ENCODE assay signal across 1 cellular context in the genomic region with DNA sequence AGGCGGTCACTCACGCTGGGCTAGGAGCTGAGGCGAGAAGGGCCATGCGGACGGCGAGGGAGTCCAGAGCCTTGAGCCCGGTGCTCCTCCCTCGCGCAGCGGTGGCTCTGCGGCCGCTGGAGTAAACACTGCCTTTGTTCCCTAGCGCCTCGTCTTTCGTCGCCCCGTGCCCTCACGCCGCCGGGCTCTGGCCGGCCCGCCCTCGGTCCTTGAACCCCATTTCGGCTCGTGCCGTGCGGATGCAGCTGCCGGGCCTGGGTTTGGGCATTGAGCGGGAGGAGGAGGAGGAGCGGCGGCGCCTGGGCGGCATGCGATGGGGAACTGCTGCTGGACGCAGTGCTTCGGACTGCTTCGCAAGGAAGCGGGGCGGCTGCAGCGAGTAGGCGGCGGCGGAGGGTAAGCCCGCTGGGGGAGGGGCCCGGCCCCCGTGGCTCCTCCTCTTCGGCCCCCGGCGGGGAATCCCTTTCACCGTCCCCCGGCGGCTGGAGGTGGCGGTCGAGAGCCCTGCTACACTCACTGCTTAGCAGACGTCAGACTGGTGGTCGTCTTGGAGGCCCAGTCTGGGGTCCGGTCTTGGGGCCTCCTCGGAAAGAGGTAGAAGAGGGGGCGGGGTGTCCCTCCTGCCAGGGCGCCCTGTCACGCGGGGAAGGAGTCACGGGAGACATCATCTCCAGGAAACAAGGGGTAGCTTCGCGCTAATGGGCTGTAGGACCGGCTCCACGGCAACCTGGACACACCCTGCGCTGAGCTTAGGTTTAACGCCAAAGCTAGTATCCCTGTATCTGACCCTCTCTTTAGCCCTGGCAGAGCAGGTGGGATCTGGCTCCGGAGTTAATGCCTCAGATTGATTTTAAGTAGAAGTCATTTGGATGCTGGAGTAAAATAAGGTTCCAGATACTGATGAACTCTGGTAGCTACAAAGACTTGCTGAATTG.
TF ChIP-seq lines count a peak whose summit lies in the region.

TSS of gene AP1AR (plus strand) at position 9 of the 935 bp plus-strand sequence. CDS start at position 314, 305 bp downstream.

TF ChIP-seq in K562, 482 proteins besides CTCF, POLR2A, EP300 and RAD21 (continued from another document and continues in another):
- peak; percentile 28; the same call in 1 of the 2 replicates for TF ChIP-seq LCOR (CRISPR knock-in tag; IDR thresholded peaks at IDR 0.05)
- TF ChIP-seq NCOA1 (IDR thresholded peaks at IDR 0.05; ENCODE audit: low read depth): no peak
- peak; percentile 3 for TF ChIP-seq DACH1 (IDR thresholded peaks at IDR 0.05; ENCODE audit: partially characterized antibody)
- TF ChIP-seq MBD2 (IDR thresholded peaks at IDR 0.05; ENCODE audit: borderline replicate concordance, low read depth): peak; percentile 17; the same call in 1 of the 2 replicates
- TF ChIP-seq, protein P1, sequence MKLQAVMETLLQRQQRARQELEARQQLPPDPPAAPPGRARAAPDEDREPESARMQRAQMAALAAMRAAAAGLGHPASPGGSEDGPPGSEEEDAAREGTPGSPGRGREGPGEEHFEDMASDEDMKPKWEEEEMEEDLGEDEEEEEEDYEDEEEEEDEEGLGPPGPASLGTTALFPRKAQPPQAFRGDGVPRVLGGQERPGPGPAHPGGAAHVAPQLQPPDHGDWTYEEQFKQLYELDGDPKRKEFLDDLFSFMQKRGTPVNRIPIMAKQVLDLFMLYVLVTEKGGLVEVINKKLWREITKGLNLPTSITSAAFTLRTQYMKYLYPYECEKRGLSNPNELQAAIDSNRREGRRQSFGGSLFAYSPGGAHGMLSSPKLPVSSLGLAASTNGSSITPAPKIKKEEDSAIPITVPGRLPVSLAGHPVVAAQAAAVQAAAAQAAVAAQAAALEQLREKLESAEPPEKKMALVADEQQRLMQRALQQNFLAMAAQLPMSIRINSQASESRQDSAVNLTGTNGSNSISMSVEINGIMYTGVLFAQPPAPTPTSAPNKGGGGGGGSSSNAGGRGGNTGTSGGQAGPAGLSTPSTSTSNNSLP (IDR thresholded peaks at IDR 0.05; ENCODE audit: borderline replicate concordance, low read depth, low read length): no peak
- no peak for TF ChIP-seq YBX1 (IDR thresholded peaks at IDR 0.05)
- peak; percentile 78; the same call in 1 of the 2 replicates for TF ChIP-seq SMARCE1 (IDR thresholded peaks at IDR 0.05)
- no peak for TF ChIP-seq THRA (IDR thresholded peaks at IDR 0.05)
- no peak for TF ChIP-seq ZNF57 (CRISPR knock-in tag; IDR thresholded peaks at IDR 0.05)
- peak; percentile 25; the same call in 1 of the 2 replicates for TF ChIP-seq CTBP1 (IDR thresholded peaks at IDR 0.05; ENCODE audit: borderline replicate concordance)
- TF ChIP-seq SMAD3 (CRISPR knock-in tag; conservative IDR thresholded peaks at IDR 0.05): no peak
- no peak for TF ChIP-seq ZNF143 (CRISPR knock-in tag; IDR thresholded peaks at IDR 0.05)
- TF ChIP-seq, protein P2, sequence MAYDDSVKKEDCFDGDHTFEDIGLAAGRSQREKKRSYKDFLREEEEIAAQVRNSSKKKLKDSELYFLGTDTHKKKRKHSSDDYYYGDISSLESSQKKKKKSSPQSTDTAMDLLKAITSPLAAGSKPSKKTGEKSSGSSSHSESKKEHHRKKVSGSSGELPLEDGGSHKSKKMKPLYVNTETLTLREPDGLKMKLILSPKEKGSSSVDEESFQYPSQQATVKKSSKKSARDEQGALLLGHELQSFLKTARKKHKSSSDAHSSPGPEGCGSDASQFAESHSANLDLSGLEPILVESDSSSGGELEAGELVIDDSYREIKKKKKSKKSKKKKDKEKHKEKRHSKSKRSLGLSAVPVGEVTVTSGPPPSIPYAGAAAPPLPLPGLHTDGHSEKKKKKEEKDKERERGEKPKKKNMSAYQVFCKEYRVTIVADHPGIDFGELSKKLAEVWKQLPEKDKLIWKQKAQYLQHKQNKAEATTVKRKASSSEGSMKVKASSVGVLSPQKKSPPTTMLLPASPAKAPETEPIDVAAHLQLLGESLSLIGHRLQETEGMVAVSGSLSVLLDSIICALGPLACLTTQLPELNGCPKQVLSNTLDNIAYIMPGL (CRISPR knock-in tag; IDR thresholded peaks at IDR 0.05): no peak; the same call in 1 of the 2 replicates
- TF ChIP-seq, protein P3, sequence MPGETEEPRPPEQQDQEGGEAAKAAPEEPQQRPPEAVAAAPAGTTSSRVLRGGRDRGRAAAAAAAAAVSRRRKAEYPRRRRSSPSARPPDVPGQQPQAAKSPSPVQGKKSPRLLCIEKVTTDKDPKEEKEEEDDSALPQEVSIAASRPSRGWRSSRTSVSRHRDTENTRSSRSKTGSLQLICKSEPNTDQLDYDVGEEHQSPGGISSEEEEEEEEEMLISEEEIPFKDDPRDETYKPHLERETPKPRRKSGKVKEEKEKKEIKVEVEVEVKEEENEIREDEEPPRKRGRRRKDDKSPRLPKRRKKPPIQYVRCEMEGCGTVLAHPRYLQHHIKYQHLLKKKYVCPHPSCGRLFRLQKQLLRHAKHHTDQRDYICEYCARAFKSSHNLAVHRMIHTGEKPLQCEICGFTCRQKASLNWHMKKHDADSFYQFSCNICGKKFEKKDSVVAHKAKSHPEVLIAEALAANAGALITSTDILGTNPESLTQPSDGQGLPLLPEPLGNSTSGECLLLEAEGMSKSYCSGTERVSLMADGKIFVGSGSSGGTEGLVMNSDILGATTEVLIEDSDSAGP (CRISPR knock-in tag; IDR thresholded peaks at IDR 0.05): no peak; the same call in 1 of the 2 replicates
- no peak for TF ChIP-seq ZNF707 (CRISPR knock-in tag; conservative IDR thresholded peaks at IDR 0.05)
- no peak for TF ChIP-seq HNRNPL (IDR thresholded peaks at IDR 0.05; ENCODE audit: low read depth, low read length)
- no peak for TF ChIP-seq ZNF77 (CRISPR knock-in tag; IDR thresholded peaks at IDR 0.05)
- no peak for TF ChIP-seq SAFB2 (IDR thresholded peaks at IDR 0.05; ENCODE audit: borderline replicate concordance, low read depth, low read length, severe bottlenecking)
- peak; percentile 14; the same call in 1 of the 2 replicates for TF ChIP-seq RB1 (IDR thresholded peaks at IDR 0.05; ENCODE audit: low read depth)
- TF ChIP-seq, protein P4, sequence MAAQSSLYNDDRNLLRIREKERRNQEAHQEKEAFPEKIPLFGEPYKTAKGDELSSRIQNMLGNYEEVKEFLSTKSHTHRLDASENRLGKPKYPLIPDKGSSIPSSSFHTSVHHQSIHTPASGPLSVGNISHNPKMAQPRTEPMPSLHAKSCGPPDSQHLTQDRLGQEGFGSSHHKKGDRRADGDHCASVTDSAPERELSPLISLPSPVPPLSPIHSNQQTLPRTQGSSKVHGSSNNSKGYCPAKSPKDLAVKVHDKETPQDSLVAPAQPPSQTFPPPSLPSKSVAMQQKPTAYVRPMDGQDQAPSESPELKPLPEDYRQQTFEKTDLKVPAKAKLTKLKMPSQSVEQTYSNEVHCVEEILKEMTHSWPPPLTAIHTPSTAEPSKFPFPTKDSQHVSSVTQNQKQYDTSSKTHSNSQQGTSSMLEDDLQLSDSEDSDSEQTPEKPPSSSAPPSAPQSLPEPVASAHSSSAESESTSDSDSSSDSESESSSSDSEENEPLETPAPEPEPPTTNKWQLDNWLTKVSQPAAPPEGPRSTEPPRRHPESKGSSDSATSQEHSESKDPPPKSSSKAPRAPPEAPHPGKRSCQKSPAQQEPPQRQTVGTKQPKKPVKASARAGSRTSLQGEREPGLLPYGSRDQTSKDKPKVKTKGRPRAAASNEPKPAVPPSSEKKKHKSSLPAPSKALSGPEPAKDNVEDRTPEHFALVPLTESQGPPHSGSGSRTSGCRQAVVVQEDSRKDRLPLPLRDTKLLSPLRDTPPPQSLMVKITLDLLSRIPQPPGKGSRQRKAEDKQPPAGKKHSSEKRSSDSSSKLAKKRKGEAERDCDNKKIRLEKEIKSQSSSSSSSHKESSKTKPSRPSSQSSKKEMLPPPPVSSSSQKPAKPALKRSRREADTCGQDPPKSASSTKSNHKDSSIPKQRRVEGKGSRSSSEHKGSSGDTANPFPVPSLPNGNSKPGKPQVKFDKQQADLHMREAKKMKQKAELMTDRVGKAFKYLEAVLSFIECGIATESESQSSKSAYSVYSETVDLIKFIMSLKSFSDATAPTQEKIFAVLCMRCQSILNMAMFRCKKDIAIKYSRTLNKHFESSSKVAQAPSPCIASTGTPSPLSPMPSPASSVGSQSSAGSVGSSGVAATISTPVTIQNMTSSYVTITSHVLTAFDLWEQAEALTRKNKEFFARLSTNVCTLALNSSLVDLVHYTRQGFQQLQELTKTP (IDR thresholded peaks at IDR 0.05; ENCODE audit: low read depth in 1 of 2, partially characterized antibody in 2 of 2): no peak
- TF ChIP-seq THRB (CRISPR knock-in tag; conservative IDR thresholded peaks at IDR 0.05): no peak
- TF ChIP-seq WHSC1 (IDR thresholded peaks at IDR 0.05; ENCODE audit: low read length): no peak
- no peak for TF ChIP-seq POU5F1 (IDR thresholded peaks at IDR 0.05; ENCODE audit: borderline replicate concordance, low read depth, low read length, partially characterized antibody)
- TF ChIP-seq FOXJ3 (CRISPR knock-in tag; IDR thresholded peaks at IDR 0.05): no peak
- no peak for TF ChIP-seq DDX20 (tag; IDR thresholded peaks at IDR 0.05; ENCODE audit: low read depth)
- TF ChIP-seq MLLT1 (IDR thresholded peaks at IDR 0.05): 0 out of 4 replicates have a peak, but pooled peaks have one; percentile 27 to 33
- no peak for TF ChIP-seq ZNF586 (CRISPR knock-in tag; conservative IDR thresholded peaks at IDR 0.05)
- TF ChIP-seq HDAC1 (IDR thresholded peaks at IDR 0.05): peak in 1 of 2 experiments; percentile 80; a peak in 2 of 4 replicates
- no peak for TF ChIP-seq EWSR1 (IDR thresholded peaks at IDR 0.05; ENCODE audit: borderline replicate concordance, low read depth, partially characterized antibody)
- TF ChIP-seq HNRNPLL (IDR thresholded peaks at IDR 0.05; ENCODE audit: low read depth, low read length, poor library complexity, severe bottlenecking): no peak
- TF ChIP-seq GTF2E2 (tag; IDR thresholded peaks at IDR 0.05): no peak
- TF ChIP-seq ZNF668 (CRISPR knock-in tag; IDR thresholded peaks at IDR 0.05): no peak
- peak; percentile 78; the same call in 1 of the 2 replicates for TF ChIP-seq GABPA (tag; conservative IDR thresholded peaks at IDR 0.05; ENCODE audit: low read depth)
- no peak for TF ChIP-seq BCL6 (CRISPR knock-in tag; IDR thresholded peaks at IDR 0.05)
- TF ChIP-seq SRSF9 (IDR thresholded peaks at IDR 0.05; ENCODE audit: borderline replicate concordance, low read depth, low read length): no peak
- peak; percentile 66 to 73 for TF ChIP-seq NRF1 (conservative IDR thresholded peaks at IDR 0.05 in 1 of 2, IDR thresholded peaks at IDR 0.05 in 1 of 2)
- no peak for TF ChIP-seq ZNF184 (CRISPR knock-in tag; IDR thresholded peaks at IDR 0.05)
- TF ChIP-seq NFIX (CRISPR knock-in tag; IDR thresholded peaks at IDR 0.05; ENCODE audit: low read depth): no peak
- TF ChIP-seq, protein P5, sequence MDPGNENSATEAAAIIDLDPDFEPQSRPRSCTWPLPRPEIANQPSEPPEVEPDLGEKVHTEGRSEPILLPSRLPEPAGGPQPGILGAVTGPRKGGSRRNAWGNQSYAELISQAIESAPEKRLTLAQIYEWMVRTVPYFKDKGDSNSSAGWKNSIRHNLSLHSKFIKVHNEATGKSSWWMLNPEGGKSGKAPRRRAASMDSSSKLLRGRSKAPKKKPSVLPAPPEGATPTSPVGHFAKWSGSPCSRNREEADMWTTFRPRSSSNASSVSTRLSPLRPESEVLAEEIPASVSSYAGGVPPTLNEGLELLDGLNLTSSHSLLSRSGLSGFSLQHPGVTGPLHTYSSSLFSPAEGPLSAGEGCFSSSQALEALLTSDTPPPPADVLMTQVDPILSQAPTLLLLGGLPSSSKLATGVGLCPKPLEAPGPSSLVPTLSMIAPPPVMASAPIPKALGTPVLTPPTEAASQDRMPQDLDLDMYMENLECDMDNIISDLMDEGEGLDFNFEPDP (CRISPR knock-in tag; IDR thresholded peaks at IDR 0.05): no peak
